In genomic region chr3:129605593-129606521, GRCh38 we compare ENCODE assay signal across 8 cellular contexts. TPM values are rescaled to one million over a fixed set of nuclear protein-coding genes. Genes with fewer than 3 reads are reported as not detected.
DNase-seq lines count a peak whose midpoint lies in the region; ATAC-seq and TF ChIP-seq lines count a peak whose summit lies in the region.

No MANE protein-coding gene starts in this region.

- H3K14ac ChIP-seq in neuronal stem cell (ENCODE audit: low read length) = peak overlapping the region; percentile 60

- peak overlapping the region; percentile 93 for H3K18ac ChIP-seq in neuronal stem cell (ENCODE audit: low read length)

- no peak overlapping the region for H3K27ac ChIP-seq in neuronal stem cell (replicated peaks; ENCODE audit: low read length)

- no peak overlapping the region for H2BK120ac ChIP-seq in neuronal stem cell (ENCODE audit: low read depth, low read length)

- H3K79me1 ChIP-seq in neuronal stem cell (ENCODE audit: low read depth, low read length) = peaks cover 10% of the 10 kb centered on the region

- no peak overlapping the region for H4K8ac ChIP-seq in neuronal stem cell (ENCODE audit: low read depth, low read length)

- H3K9me3 ChIP-seq in neuronal stem cell (replicated peaks in 1 of 2; ENCODE audit: control insufficient read depth in 2 of 2, insufficient read depth in 1 of 2, low read depth in 1 of 2, low read length in 2 of 2) = peaks cover 0 to 5% of the 10 kb centered on the region in 2 donors

- H2AK5ac ChIP-seq in neuronal stem cell (ENCODE audit: low read depth, low read length) = peak overlapping the region; percentile 83

- peaks cover 8 to 39% (median 14%) of the 10 kb centered on the region in 3 experiments for H3K27me3 ChIP-seq in neuronal stem cell (ENCODE audit: control insufficient read depth in 3 of 3, insufficient read depth in 3 of 3, low read depth in 1 of 3, low read length in 3 of 3)

- H2AFZ ChIP-seq in neuronal stem cell (ENCODE audit: low read length) = peak overlapping the region; percentile 89

- peak overlapping the region; percentile 15 for H4K91ac ChIP-seq in neuronal stem cell (ENCODE audit: low read depth, low read length, poor library complexity)

- H3K9ac ChIP-seq in neuronal stem cell (ENCODE audit: low read depth, low read length, poor library complexity) = peak overlapping the region; percentile 92

- H2BK12ac ChIP-seq in neuronal stem cell (ENCODE audit: low read length) = peak overlapping the region; percentile 66

- peak overlapping the region; percentile 88 for H3K4me3 ChIP-seq in fibroblast of the aortic adventitia (ENCODE audit: low read depth, low read length)
- H3K4me3 ChIP-seq in neuronal stem cell (ENCODE audit: low read length in 2 of 2) = peak overlapping the region; percentile 67 to 86

- TF ChIP-seq CTCF in fibroblast of the aortic adventitia (IDR thresholded peaks at IDR 0.05; ENCODE audit: insufficient read depth, low read length) = no peak

- no peaks in the 10 kb centered on the region for H3K36me3 ChIP-seq in neuronal stem cell (replicated peaks in 1 of 2; ENCODE audit: control insufficient read depth in 2 of 2, insufficient read depth in 2 of 2, low read length in 2 of 2)

- H3K23ac ChIP-seq in neuronal stem cell (ENCODE audit: low read depth, low read length, poor library complexity) = peak overlapping the region; percentile 70

- peak overlapping the region; percentile 94 for H3K4me2 ChIP-seq in neuronal stem cell (ENCODE audit: insufficient read depth, low read length, poor library complexity, severe bottlenecking)

- no peak overlapping the region for H2BK5ac ChIP-seq in neuronal stem cell (ENCODE audit: low read length)

- peaks cover 32 to 34% of the 10 kb centered on the region in 2 donors for H3K4me1 ChIP-seq in neuronal stem cell (ENCODE audit: control insufficient read depth in 2 of 2, insufficient read depth in 1 of 2, low read depth in 1 of 2, low read length in 2 of 2)

- DNase-seq in NCI-H2196 (lab: John Stamatoyannopoulos, UW; ENCODE audit: unreplicated experiment) (peak; percentile 45), NCI-H2196 treated with DMSO at 0.1 percent for 48 hours (lab: John Stamatoyannopoulos, UW; ENCODE audit: unreplicated experiment) (no peak), NCI-H82 treated with DMSO at 0.1 percent for 48 hours (lab: John Stamatoyannopoulos, UW; ENCODE audit: unreplicated experiment) (peak; percentile 27), fibroblast of the aortic adventitia (ENCODE audit: low read depth) (peak; percentile 48), neuronal stem cell (ENCODE audit: low spot score) (no peak)
- DNase-seq in activated T-helper 9 cell treated with anti-CD3 and anti-CD28 coated beads, Interleukin-2, amount 50 U/mL, for 16 hours (ENCODE audit: low read depth) = peak; percentile 28

- no CpG with 5 or more reads among the region's 120 CpGs for WGBS in neuronal stem cell (ENCODE audit: extremely low coverage in 2 of 2, insufficient read length in 2 of 2, insufficient replicate concordance in 1 of 2), 2 donors

- H2BK15ac ChIP-seq in neuronal stem cell (ENCODE audit: low read length) = peak overlapping the region; percentile 95

- H3K4ac ChIP-seq in neuronal stem cell (ENCODE audit: low read length) = no peak overlapping the region

- ATAC-seq in HG03469 (IDR thresholded peaks at IDR 0.05; ENCODE audit: unreplicated experiment) = no peak
- ATAC-seq in HG03457 (IDR thresholded peaks at IDR 0.05; ENCODE audit: unreplicated experiment) = no peak

RNA-seq across cellular contexts. Expression of gene PLXND1, which starts 0.6 kb away (rescaled TPM):
- 31.4 and 76.3 TPM in 2 replicates for total RNA-seq in fibroblast of the aortic adventitia (ENCODE audit: low replicate concordance)
- polyA plus RNA-seq in neuronal stem cell (2013, experiment 1 of 2) = 43.7 TPM
- polyA plus RNA-seq in neuronal stem cell (2013, experiment 2 of 2) = 41.8 TPM

Comparison
In these comparisons a context has a peak if more than half of its experiments do, and no peak if none do; other contexts are left out.
1. DNase-seq: peak in NCI-H2196 (single experiment), NCI-H82 treated with DMSO at 0.1 percent for 48 hours (single experiment), activated T-helper 9 cell treated with anti-CD3 and anti-CD28 coated beads, Interleukin-2, amount 50 U/mL, for 16 hours (single experiment) and fibroblast of the aortic adventitia (single experiment); none in NCI-H2196 treated with DMSO at 0.1 percent for 48 hours (single experiment) and neuronal stem cell (single experiment).